19 cellular contexts compared by ENCODE assay signal in the genomic region with DNA sequence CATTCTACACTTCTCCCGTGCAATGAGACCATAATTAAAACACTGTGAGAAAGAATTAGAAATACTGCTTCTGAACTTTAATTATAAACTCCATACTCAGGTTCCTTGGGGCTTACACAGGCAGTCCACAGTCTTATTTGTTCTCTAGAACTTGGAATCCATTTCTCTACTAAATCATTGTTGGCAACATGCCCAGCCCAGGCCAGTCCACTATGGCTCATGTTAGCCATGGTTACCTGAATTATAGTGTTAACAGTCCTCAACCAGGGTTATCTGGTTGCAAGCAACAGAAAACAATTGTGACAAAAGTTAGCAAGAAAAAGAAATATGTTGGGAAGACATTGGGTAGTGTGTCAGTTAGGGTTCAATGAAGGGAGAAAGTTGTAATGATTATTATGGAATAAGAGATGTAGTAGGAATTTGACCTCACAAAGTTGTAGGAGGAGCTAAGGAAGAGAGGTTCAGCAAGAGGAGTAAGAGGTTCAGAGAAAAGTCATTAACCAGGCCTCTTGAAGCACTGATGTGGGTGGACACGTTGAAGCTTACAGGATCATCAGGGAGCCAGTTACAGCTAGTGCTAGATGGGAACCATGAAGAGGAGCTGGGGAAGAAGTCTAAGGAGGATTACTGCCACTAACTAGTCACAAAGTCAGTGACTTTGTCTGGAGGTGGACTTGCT.
DNase-seq lines count a peak whose midpoint lies in the region; ATAC-seq, FAIRE-seq and TF ChIP-seq lines count a peak whose summit lies in the region.
"Had no signal": no experiment of that assay in that cellular context is flagged by ENCODE, and none has a peak within 500 bp of the region (broad histone marks: within the 10 kb centered on the region; RNA-seq: fewer than 3 reads in every experiment).

No MANE protein-coding gene starts in this region.

- H3K9me2 ChIP-seq in SK-N-SH, result no peaks in the 10 kb centered on the region

- DNase-seq in SK-N-SH (no peak), G401 (ENCODE audit: low spot score) (peak; percentile 1), immature natural killer cell (no peak), GM19239 (ENCODE audit: insufficient read length, low spot score) (no peak), COLO829 (ENCODE audit: low spot score) (no peak), SIG-M5 (lab: John Stamatoyannopoulos, UW) (no peak)
- DNase-seq in activated CD4-positive, alpha-beta memory T cell treated with anti-CD3 and anti-CD28 coated beads, Interleukin-2, amount 10 ng/mL, durations not matched to agents 7 days and 5 days, result no peak
- DNase-seq: central memory CD4-positive, alpha-beta T cell; EL; IMR-90; left lung; NK-92 treated with Interleukin-12 subunit alpha and Interleukin-12 subunit beta, amount 100 ng/mL, for 24 hours; ovary; upper lobe of right lung had no signal

- 0 out of 2 replicates have a peak overlapping the region, but pooled peaks have one; percentile 8 for H3K9ac ChIP-seq in SK-N-SH

- POLR2A ChIA-PET in SK-N-SH (lab: Yijun Ruan, JAX), result no interaction called here
- POLR2A ChIA-PET in activated CD4-positive, alpha-beta memory T cell treated with anti-CD3 and anti-CD28 coated beads, Interleukin-2, amount 10 ng/mL, durations not matched to agents 7 days and 5 days (lab: Charles Lee), result interaction anchor here (1.4 kb wide), 1 partner anchor 296 kb away, joined by 3 read pairs; no protein-coding TSS in a partner anchor

- no peak overlapping the region for H3K4me3 Mint-ChIP-seq in activated CD4-positive, alpha-beta memory T cell treated with anti-CD3 and anti-CD28 coated beads, Interleukin-2, amount 10 ng/mL, durations not matched to agents 7 days and 5 days
- peak overlapping the region; percentile 7 to 49 (median 15) for H3K4me3 Mint-ChIP-seq in immature natural killer cell

- WGBS in SK-N-SH (ENCODE audit: low lambda C conversion rate), result 31% methylated on average over 2 of the region's 2 CpGs

- H3K9me3 Mint-ChIP-seq in activated CD4-positive, alpha-beta memory T cell treated with anti-CD3 and anti-CD28 coated beads, Interleukin-2, amount 10 ng/mL, durations not matched to agents 7 days and 5 days, result peaks cover 11% of the 10 kb centered on the region
- H3K9me3 Mint-ChIP-seq in immature natural killer cell, result no peaks in the 10 kb centered on the region

- H3K9me3 ChIP-seq in SK-N-SH, result no peaks in the 10 kb centered on the region
- H3K9me3 ChIP-seq: left lung, ovary, upper lobe of right lung had no signal

- in situ Hi-C loops in G401 (cut with HindIII; ENCODE audit: low sequenced_read_pairs), result no loop called here

- H3F3A ChIP-seq in SK-N-SH (replicated peaks; ENCODE audit: insufficient read depth), result no peaks in the 10 kb centered on the region

- no peaks in the 10 kb centered on the region for H3K79me2 ChIP-seq in SK-N-SH (ENCODE audit: insufficient read depth)

- FAIRE-seq in GM19239 (lab: Jason Lieb, UNC), result no peak
- FAIRE-seq: A204.1, endometrium had no signal

- peaks cover 3% of the 10 kb centered on the region for H3K27me3 Mint-ChIP-seq in activated CD4-positive, alpha-beta memory T cell treated with anti-CD3 and anti-CD28 coated beads, Interleukin-2, amount 10 ng/mL, durations not matched to agents 7 days and 5 days
- H3K27me3 Mint-ChIP-seq in immature natural killer cell (ENCODE audit: low read depth in 3 of 3), result peaks cover 0 to 5% (median 4%) of the 10 kb centered on the region in 3 donors

- peak overlapping the region; percentile 53 for H3K4me2 ChIP-seq in SK-N-SH

- H3K27me3 ChIP-seq in SK-N-SH (ENCODE audit: insufficient read depth), result no peaks in the 10 kb centered on the region
- H3K27me3 ChIP-seq: foreskin keratinocyte, left lung, ovary, upper lobe of right lung had no signal

- ATAC-seq in SK-N-SH treated with all-trans-retinoic acid at 6 μM for 48 hours, result no peak; the same call in 2 of the 3 replicates
- ATAC-seq: foreskin keratinocyte had no signal

- H3K36me3 Mint-ChIP-seq in activated CD4-positive, alpha-beta memory T cell treated with anti-CD3 and anti-CD28 coated beads, Interleukin-2, amount 10 ng/mL, durations not matched to agents 7 days and 5 days (ENCODE audit: low read depth), result peaks cover 11% of the 10 kb centered on the region
- no peaks in the 10 kb centered on the region for H3K36me3 Mint-ChIP-seq in immature natural killer cell

- peaks cover 28% of the 10 kb centered on the region for H3K4me1 Mint-ChIP-seq in activated CD4-positive, alpha-beta memory T cell treated with anti-CD3 and anti-CD28 coated beads, Interleukin-2, amount 10 ng/mL, durations not matched to agents 7 days and 5 days
- peaks cover 16 to 17% of the 10 kb centered on the region in 2 donors for H3K4me1 Mint-ChIP-seq in immature natural killer cell

- H3K36me3 ChIP-seq in SK-N-SH (replicated peaks in 1 of 2; ENCODE audit: control insufficient read depth in 1 of 2, insufficient read depth in 2 of 2, low read length in 1 of 2), result no peaks in the 10 kb centered on the region
- H3K36me3 ChIP-seq: left lung, ovary, upper lobe of right lung had no signal

- H3K27ac Mint-ChIP-seq in activated CD4-positive, alpha-beta memory T cell treated with anti-CD3 and anti-CD28 coated beads, Interleukin-2, amount 10 ng/mL, durations not matched to agents 7 days and 5 days, result peak overlapping the region; percentile 93
- peak overlapping the region; percentile 1 to 45 (median 13) for H3K27ac Mint-ChIP-seq in immature natural killer cell

- peak overlapping the region in 1 of 2 experiments; percentile 64; a peak in 2 of 4 replicates for H3K27ac ChIP-seq in SK-N-SH (ENCODE audit: low read depth in 2 of 2, low read length in 1 of 2)
- H3K27ac ChIP-seq: foreskin keratinocyte, ovary, upper lobe of right lung had no signal

- CTCF ChIA-PET in SK-N-SH (lab: Yijun Ruan, JAX), result no interaction called here
- CTCF ChIA-PET in activated CD4-positive, alpha-beta memory T cell treated with anti-CD3 and anti-CD28 coated beads, Interleukin-2, amount 10 ng/mL, durations not matched to agents 7 days and 5 days (lab: Charles Lee), result no interaction called here

- no peaks in the 10 kb centered on the region for H4K20me1 ChIP-seq in SK-N-SH (ENCODE audit: insufficient read depth)

- TF ChIP-seq EP300 in SK-N-SH (IDR thresholded peaks at IDR 0.05; ENCODE audit: borderline replicate concordance in 1 of 2, low read depth in 1 of 2, low read length in 1 of 2), result no peak

- TF ChIP-seq CTCF in SK-N-SH (IDR thresholded peaks at IDR 0.05), result no peak

- peak overlapping the region; percentile 77 for H2AFZ ChIP-seq in SK-N-SH (ENCODE audit: low read depth)

- no peaks in the 10 kb centered on the region; a peak in 1 of 4 replicates for H3K4me1 ChIP-seq in SK-N-SH (ENCODE audit: control insufficient read depth in 1 of 2, insufficient read depth in 2 of 2, low read depth in 1 of 2, low read length in 1 of 2)
- H3K4me1 ChIP-seq: foreskin keratinocyte had no signal

- H3K4me3 ChIP-seq in SK-N-SH (ENCODE audit: low read depth in 2 of 2, low read length in 1 of 2), result no peak overlapping the region
- H3K4me3 ChIP-seq: left lung, ovary, skin epidermis, upper lobe of right lung had no signal

- no peak for TF ChIP-seq RAD21 in SK-N-SH (IDR thresholded peaks at IDR 0.05; ENCODE audit: low read length)

TF ChIP-seq in SK-N-SH, 30 proteins besides CTCF, POLR2A, EP300 and RAD21 (continues in another document):
- no peak for TF ChIP-seq NRF1 (IDR thresholded peaks at IDR 0.05; ENCODE audit: low read depth, low read length)
- TF ChIP-seq FOSL2 (IDR thresholded peaks at IDR 0.05; ENCODE audit: borderline replicate concordance, low read depth), result no peak
- no peak for TF ChIP-seq PBX3 (IDR thresholded peaks at IDR 0.05)

TF ChIP-seq in SK-N-SH treated with all-trans-retinoic acid at 6 μM for 48 hours, 23 proteins besides CTCF, POLR2A, EP300 and RAD21 (continues in another document):
- no peak for TF ChIP-seq BACH2 (CRISPR knock-in tag; IDR thresholded peaks at IDR 0.05; ENCODE audit: borderline replicate concordance)
- TF ChIP-seq, protein P1, sequence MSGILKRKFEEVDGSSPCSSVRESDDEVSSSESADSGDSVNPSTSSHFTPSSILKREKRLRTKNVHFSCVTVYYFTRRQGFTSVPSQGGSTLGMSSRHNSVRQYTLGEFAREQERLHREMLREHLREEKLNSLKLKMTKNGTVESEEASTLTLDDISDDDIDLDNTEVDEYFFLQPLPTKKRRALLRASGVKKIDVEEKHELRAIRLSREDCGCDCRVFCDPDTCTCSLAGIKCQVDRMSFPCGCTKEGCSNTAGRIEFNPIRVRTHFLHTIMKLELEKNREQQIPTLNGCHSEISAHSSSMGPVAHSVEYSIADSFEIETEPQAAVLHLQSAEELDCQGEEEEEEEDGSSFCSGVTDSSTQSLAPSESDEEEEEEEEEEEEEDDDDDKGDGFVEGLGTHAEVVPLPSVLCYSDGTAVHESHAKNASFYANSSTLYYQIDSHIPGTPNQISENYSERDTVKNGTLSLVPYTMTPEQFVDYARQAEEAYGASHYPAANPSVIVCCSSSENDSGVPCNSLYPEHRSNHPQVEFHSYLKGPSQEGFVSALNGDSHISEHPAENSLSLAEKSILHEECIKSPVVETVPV (CRISPR knock-in tag; IDR thresholded peaks at IDR 0.05), result no peak
- no peak for TF ChIP-seq PPARA (CRISPR knock-in tag; IDR thresholded peaks at IDR 0.05; ENCODE audit: borderline replicate concordance)
- no peak for TF ChIP-seq ZNF565 (CRISPR knock-in tag; conservative IDR thresholded peaks at IDR 0.05; ENCODE audit: low read depth)
- TF ChIP-seq POU6F1 (CRISPR knock-in tag; IDR thresholded peaks at IDR 0.05; ENCODE audit: borderline replicate concordance, low read depth), result no peak
- TF ChIP-seq TCF4 (CRISPR knock-in tag; IDR thresholded peaks at IDR 0.05; ENCODE audit: borderline replicate concordance), result no peak
- TF ChIP-seq ZFP30 (CRISPR knock-in tag; IDR thresholded peaks at IDR 0.05), result no peak
- TF ChIP-seq SNAI2 (CRISPR knock-in tag; IDR thresholded peaks at IDR 0.05), result no peak
